1 cellular context compared by ENCODE assay signal in the genomic region with DNA sequence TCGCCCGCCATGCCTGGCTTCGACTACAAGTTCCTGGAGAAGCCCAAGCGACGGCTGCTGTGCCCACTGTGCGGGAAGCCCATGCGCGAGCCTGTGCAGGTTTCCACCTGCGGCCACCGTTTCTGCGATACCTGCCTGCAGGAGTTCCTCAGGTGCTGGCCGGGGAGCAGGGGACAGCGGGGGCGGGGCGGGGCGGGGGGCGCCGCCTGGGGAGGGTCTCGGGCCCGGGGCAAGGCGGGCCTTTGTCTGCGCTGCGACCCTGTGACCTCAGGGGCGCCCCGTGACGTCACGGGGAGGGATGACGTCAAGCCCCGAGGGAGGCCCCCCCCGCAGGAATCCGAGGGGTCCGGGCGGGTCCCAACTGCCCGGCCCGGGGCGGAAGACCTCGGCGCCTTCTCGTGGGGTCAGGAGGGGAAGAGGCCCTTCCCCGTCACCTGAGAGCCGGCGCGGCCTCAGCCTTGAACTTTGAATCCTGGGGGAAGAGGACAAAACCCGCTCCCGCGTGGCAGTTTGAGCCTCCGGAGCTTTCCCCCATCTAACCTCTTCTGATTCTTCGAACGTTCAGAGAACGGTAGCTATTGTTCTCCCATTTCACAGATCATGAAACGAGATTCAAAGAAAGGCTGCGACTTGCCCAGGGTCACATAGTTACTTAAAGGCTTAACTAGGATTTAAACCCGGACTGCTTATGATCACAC.
TF ChIP-seq lines count a peak whose summit lies in the region.

No MANE protein-coding gene starts in this region.

TF ChIP-seq in SK-N-SH, 30 proteins besides CTCF, POLR2A, EP300 and RAD21 (continued from another document):
- TF ChIP-seq, protein P1, sequence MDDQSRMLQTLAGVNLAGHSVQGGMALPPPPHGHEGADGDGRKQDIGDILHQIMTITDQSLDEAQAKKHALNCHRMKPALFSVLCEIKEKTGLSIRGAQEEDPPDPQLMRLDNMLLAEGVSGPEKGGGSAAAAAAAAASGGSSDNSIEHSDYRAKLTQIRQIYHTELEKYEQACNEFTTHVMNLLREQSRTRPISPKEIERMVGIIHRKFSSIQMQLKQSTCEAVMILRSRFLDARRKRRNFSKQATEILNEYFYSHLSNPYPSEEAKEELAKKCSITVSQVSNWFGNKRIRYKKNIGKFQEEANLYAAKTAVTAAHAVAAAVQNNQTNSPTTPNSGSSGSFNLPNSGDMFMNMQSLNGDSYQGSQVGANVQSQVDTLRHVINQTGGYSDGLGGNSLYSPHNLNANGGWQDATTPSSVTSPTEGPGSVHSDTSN (IDR thresholded peaks at IDR 0.05): no peak
- TF ChIP-seq TEAD4 (IDR thresholded peaks at IDR 0.05; ENCODE audit: borderline replicate concordance, insufficient read depth): peak; percentile 60; the same call in 1 of the 2 replicates
